26 cellular contexts compared by ENCODE assay signal in the genomic region with DNA sequence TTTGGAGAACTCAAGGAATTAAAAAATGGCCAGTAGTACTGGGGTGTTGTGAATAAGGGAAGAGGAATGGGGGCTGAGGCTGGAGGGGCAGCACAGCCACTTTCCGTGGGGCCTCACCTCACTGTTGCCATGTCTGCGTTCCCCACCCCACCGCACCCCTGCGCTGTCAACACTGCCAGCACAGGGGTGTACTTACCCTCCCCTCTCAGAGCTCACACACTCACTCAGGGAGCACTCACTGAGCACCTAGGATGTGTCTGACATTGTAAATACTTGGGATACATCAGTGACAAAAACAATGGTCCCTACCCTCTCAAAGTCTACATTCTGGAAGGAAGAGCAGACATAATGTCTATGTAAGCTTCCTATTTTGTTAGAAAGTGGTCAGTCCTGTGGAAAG. TPM values are rescaled to one million over a fixed set of nuclear protein-coding genes. Genes with fewer than 3 reads are reported as not detected.
"Had no signal": no experiment of that assay in that cellular context is flagged by ENCODE, and none has a peak within 500 bp of the region (broad histone marks: within the 10 kb centered on the region; RNA-seq: fewer than 3 reads in every experiment).

No MANE protein-coding gene starts in this region.

- H3K27ac ChIP-seq: lower lobe of right lung, neural progenitor cell, prostate gland, skin epidermis, suprapubic skin, transverse colon, vagina had no signal

- H3K36me3 ChIP-seq: suprapubic skin, transverse colon, vagina had no signal

- FAIRE-seq: endometrium, frontal cortex had no signal

- ATAC-seq: effector memory CD8-positive, alpha-beta T cell; left ventricle myocardium superior; lower lobe of right lung; mucosa of descending colon; natural killer cell treated with Interleukin-12 subunit alpha and Interleukin-12 subunit beta and Interleukin-15 and Interleukin-18, amount 100 ng/mL, for 72 hours; right cardiac atrium; stimulated activated naive CD8-positive, alpha-beta T cell treated with anti-CD3 and anti-CD28 coated beads, Interleukin-15, amount 100 ng/mL, for 72 hours had no signal

- H3K4me3 Mint-ChIP-seq: effector memory CD8-positive, alpha-beta T cell; immature natural killer cell; mesothelial cell of epicardium; natural killer cell treated with Interleukin-12 subunit alpha and Interleukin-12 subunit beta and Interleukin-15 and Interleukin-18, amount 100 ng/mL, for 72 hours; neural progenitor cell; stimulated activated naive CD8-positive, alpha-beta T cell treated with anti-CD3 and anti-CD28 coated beads, Interleukin-15, amount 100 ng/mL, for 72 hours had no signal

- H3K4me2 ChIP-seq: neural progenitor cell had no signal

- H3K27me3 Mint-ChIP-seq: effector memory CD8-positive, alpha-beta T cell; naive B cell; natural killer cell treated with Interleukin-12 subunit alpha and Interleukin-12 subunit beta and Interleukin-15 and Interleukin-18, amount 100 ng/mL, for 72 hours; stimulated activated naive CD8-positive, alpha-beta T cell treated with anti-CD3 and anti-CD28 coated beads, Interleukin-15, amount 100 ng/mL, for 72 hours had no signal

- H3K27ac Mint-ChIP-seq: effector memory CD8-positive, alpha-beta T cell; immature natural killer cell; mesothelial cell of epicardium; natural killer cell treated with Interleukin-12 subunit alpha and Interleukin-12 subunit beta and Interleukin-15 and Interleukin-18, amount 100 ng/mL, for 72 hours; neural progenitor cell; stimulated activated naive CD8-positive, alpha-beta T cell treated with anti-CD3 and anti-CD28 coated beads, Interleukin-15, amount 100 ng/mL, for 72 hours had no signal

- H3K27me3 ChIP-seq: neural progenitor cell, spleen, suprapubic skin, transverse colon, vagina had no signal

- H3K9me3 Mint-ChIP-seq: effector memory CD8-positive, alpha-beta T cell; immature natural killer cell; natural killer cell treated with Interleukin-12 subunit alpha and Interleukin-12 subunit beta and Interleukin-15 and Interleukin-18, amount 100 ng/mL, for 72 hours; stimulated activated naive CD8-positive, alpha-beta T cell treated with anti-CD3 and anti-CD28 coated beads, Interleukin-15, amount 100 ng/mL, for 72 hours had no signal

- H3K4me3 ChIP-seq: lower lobe of right lung, mucosa of descending colon, neural progenitor cell, prostate gland, skin epidermis, spleen, suprapubic skin, transverse colon, vagina had no signal

- H3K9me3 ChIP-seq: lower lobe of right lung, mucosa of descending colon, prostate gland, spleen, suprapubic skin, transverse colon, vagina had no signal

- H3K9ac ChIP-seq: neural progenitor cell had no signal

- DNase-seq: cortex of kidney; effector memory CD8-positive, alpha-beta T cell; hypothalamus; immature natural killer cell; islet precursor cell; left ventricle myocardium superior; lower lobe of right lung; mucosa of descending colon; naive B cell; nucleus accumbens; right cardiac atrium; spleen; stimulated activated CD4-positive, alpha-beta T cell treated with anti-CD3 and anti-CD28 coated beads, Interleukin-2, amount 100 ng/mL, for 48 hours; stimulated activated naive CD4-positive, alpha-beta T cell; stimulated activated naive CD8-positive, alpha-beta T cell treated with anti-CD3 and anti-CD28 coated beads, Interleukin-15, amount 100 ng/mL, for 72 hours; transverse colon had no signal

- H3K4me1 ChIP-seq: prostate gland had no signal

- H2AFZ ChIP-seq: neural progenitor cell had no signal

RNA-seq across cellular contexts. Expression of a gene that starts 40.2 kb away (rescaled TPM):
- total RNA-seq: osteocyte had no signal
